Comparison of ENCODE assay signal across 9 cellular contexts in genomic region chr9:133031130-133031422, GRCh38. TPM values are rescaled to one million over a fixed set of nuclear protein-coding genes. Genes with fewer than 3 reads are reported as not detected.
DNase-seq lines count a peak whose midpoint lies in the region; ATAC-seq and TF ChIP-seq lines count a peak whose summit lies in the region.
"Had no signal": no experiment of that assay in that cellular context is flagged by ENCODE, and none has a peak within 500 bp of the region (broad histone marks: within the 10 kb centered on the region; RNA-seq: fewer than 3 reads in every experiment).

No MANE protein-coding gene starts in this region.

- peak overlapping the region; percentile 98 to 99 for H3K4me3 Mint-ChIP-seq in CD14-positive monocyte
- peak overlapping the region; percentile 97 for H3K4me3 Mint-ChIP-seq in endodermal cell

- peak overlapping the region; percentile 41; the same call in 1 of the 2 replicates for H3K27ac ChIP-seq in PC-3 (ENCODE audit: low read length)
- H3K27ac ChIP-seq in endodermal cell (ENCODE audit: low read depth, low read length), result peak overlapping the region; percentile 82

- H3K9me3 Mint-ChIP-seq in CD14-positive monocyte (peaks cover 0 to 6% (median 0%) of the 10 kb centered on the region in 7 donors), endodermal cell (peaks cover 1% of the 10 kb centered on the region)

- peaks cover under 1% of the 10 kb centered on the region; the same call in 1 of the 2 replicates for H4K20me1 ChIP-seq in PC-3 (ENCODE audit: low read length)

- H3K27me3 Mint-ChIP-seq in CD14-positive monocyte (ENCODE audit: low read depth in 3 of 3) (peaks cover 0 to 5% (median 3%) of the 10 kb centered on the region in 3 donors), endodermal cell (ENCODE audit: insufficient read depth) (peaks cover 6% of the 10 kb centered on the region)

- no peaks in the 10 kb centered on the region for H3K9me2 ChIP-seq in PC-3 (replicated peaks; ENCODE audit: low read length)

- peak overlapping the region; percentile 99 for H3K4me3 ChIP-seq in PC-3 (ENCODE audit: low read length)
- H3K4me3 ChIP-seq in endodermal cell (ENCODE audit: low read length), result peak overlapping the region; percentile 95
- H3K4me3 ChIP-seq in neuron (ENCODE audit: low read length), result peak overlapping the region; percentile 98

- H2AFZ ChIP-seq in PC-3 (ENCODE audit: low read length), result peak overlapping the region; percentile 88
- peak overlapping the region; percentile 78 for H2AFZ ChIP-seq in neuron (ENCODE audit: low read depth, low read length)

- H3K4me1 ChIP-seq in PC-3 (ENCODE audit: insufficient read depth, low read length) (peaks cover 12% of the 10 kb centered on the region), endodermal cell (ENCODE audit: control insufficient read depth, insufficient read depth, low read length) (no peaks in the 10 kb centered on the region), neuron (ENCODE audit: insufficient read depth, low read length) (peaks cover 20% of the 10 kb centered on the region)

- H3F3A ChIP-seq in PC-3 (ENCODE audit: low read length, unreplicated experiment), result no peaks in the 10 kb centered on the region

- no peaks in the 10 kb centered on the region for H3K36me3 ChIP-seq in PC-3 (ENCODE audit: low read depth, low read length)
- H3K36me3 ChIP-seq in endodermal cell (ENCODE audit: control insufficient read depth, insufficient read depth, low read length), result peaks cover 25% of the 10 kb centered on the region
- H3K36me3 ChIP-seq in neuron (ENCODE audit: insufficient read depth, low read length), result peaks cover 23% of the 10 kb centered on the region

- no peak for DNase-seq in CD14-positive monocyte (ENCODE audit: low spot score)
- DNase-seq in PC-3, result no peak
- no peak for DNase-seq in endodermal cell
- no peak for DNase-seq in NCI-H128 (lab: John Stamatoyannopoulos, UW; ENCODE audit: unreplicated experiment)
- DNase-seq in NCI-H2227 treated with DMSO at 0.1 percent for 48 hours (lab: John Stamatoyannopoulos, UW), result no peak
- DNase-seq in activated gamma-delta T cell treated with Interleukin-2 at 50 U/mL for 16 hours, result no peak

- H3K27me3 ChIP-seq in PC-3 (ENCODE audit: low read length) (no peaks in the 10 kb centered on the region), endodermal cell (ENCODE audit: control insufficient read depth, insufficient read depth, low read length, poor library complexity, severe bottlenecking) (no peaks in the 10 kb centered on the region), neuron (ENCODE audit: insufficient read depth, low read length) (no peaks in the 10 kb centered on the region)

- POLR2A ChIA-PET in PC-3 (lab: Charles Lee; ENCODE audit: unreplicated experiment), result no interaction called here

- peaks cover 62% of the 10 kb centered on the region for H3K79me2 ChIP-seq in PC-3 (ENCODE audit: low read length)

- H3K9ac ChIP-seq in PC-3 (ENCODE audit: low read length) (peak overlapping the region; percentile 96), endodermal cell (ENCODE audit: extremely low read depth, low read length, poor library complexity, severe bottlenecking) (peak overlapping the region; percentile 90)

- peak overlapping the region; percentile 85 for H3K4me2 ChIP-seq in PC-3 (ENCODE audit: low read length)

- CTCF ChIA-PET in PC-3 (lab: Charles Lee), result interaction anchor here (1.4 kb wide), 1 partner anchor 9 kb away, joined by 9 read pairs; no protein-coding TSS in a partner anchor

- ATAC-seq in PC-3 (no peak), GM19395 (IDR thresholded peaks at IDR 0.05; ENCODE audit: unreplicated experiment) (no peak)

- WGBS in endodermal cell (ENCODE audit: insufficient coverage in 1 of 2, insufficient read length in 1 of 2), 2 experiments, result 2 to 7% methylated on average over 5 to 16 of the region's 16 CpGs

- no TSS peak for BruUV-seq in PC-3 (replicated peaks; lab: Mats Ljungman, UMichigan)

- H3K36me3 Mint-ChIP-seq in CD14-positive monocyte (peaks cover 1 to 14% of the 10 kb centered on the region in 2 donors), endodermal cell (ENCODE audit: low read depth) (peaks cover 5% of the 10 kb centered on the region)

- peak overlapping the region; percentile 93 to 99 (median 97) for H3K27ac Mint-ChIP-seq in CD14-positive monocyte
- peak overlapping the region; percentile 99 for H3K27ac Mint-ChIP-seq in endodermal cell

- no peak for TF ChIP-seq CTCF in CD14-positive monocyte (IDR thresholded peaks at IDR 0.05)
- no peak for TF ChIP-seq CTCF in PC-3 (conservative IDR thresholded peaks at IDR 0.05; ENCODE audit: low read depth, low read length)
- TF ChIP-seq CTCF in endodermal cell (conservative IDR thresholded peaks at IDR 0.05), result no peak

- H3K9me3 ChIP-seq in PC-3 (ENCODE audit: low read length) (no peaks in the 10 kb centered on the region), endodermal cell (ENCODE audit: control insufficient read depth, low read length) (peaks cover 12% of the 10 kb centered on the region), neuron (ENCODE audit: low read length) (peaks cover 17% of the 10 kb centered on the region)

- intact Hi-C loops in CD14-positive monocyte (cut with micrococcal nuclease) (loop anchor here (5.0 to 10.0 kb wide), 4 partner anchors 66 to 344 kb away; partner anchors contain the start of genes STKLD1 (in 1 of the 2) and SURF4 (in 1 of the 2)), PC-3 (cut with micrococcal nuclease) (loop anchor here (2.0 kb wide), 1 partner anchor 118 kb away; no protein-coding TSS in a partner anchor)

- H3K4me1 Mint-ChIP-seq in CD14-positive monocyte, result peaks cover 44% of the 10 kb centered on the region
- peaks cover 17% of the 10 kb centered on the region for H3K4me1 Mint-ChIP-seq in endodermal cell

RNA-seq across cellular contexts. Expression of gene GTF3C5, which starts 0.3 kb away (rescaled TPM):
- polyA plus RNA-seq in CD14-positive monocyte, result 10 to 100 TPM; 21.3 to 24.4 TPM
- total RNA-seq in PC-3 (2014; rRNA removed) (78.5 and 98.3 TPM in 2 replicates), endodermal cell (10 to 100 TPM; 89.7 to 94.6 TPM)
- 83.2 TPM for polyA plus RNA-seq in endodermal cell (2013, experiment 1 of 2)
- polyA plus RNA-seq in endodermal cell (2013, experiment 2 of 2), result 78.9 TPM

RNA-seq across cellular contexts. Expression of gene CEL, which starts 30.7 kb away (rescaled TPM):
- polyA plus RNA-seq in CD14-positive monocyte, result not detected
- total RNA-seq in PC-3 (2014; rRNA removed), result 0.46 and 0.47 TPM in 2 replicates
- 1 to 10 TPM; 1.7 to 3.3 TPM for total RNA-seq in endodermal cell
- polyA plus RNA-seq in endodermal cell (2013, experiment 1 of 2), result 2.8 TPM
- 2.2 TPM for polyA plus RNA-seq in endodermal cell (2013, experiment 2 of 2)

RNA-seq across cellular contexts. Expression of gene GFI1B, which starts 52.6 kb away (rescaled TPM):
- under 1 TPM; 0.06 to 0.21 TPM for polyA plus RNA-seq in CD14-positive monocyte
- total RNA-seq in PC-3 (2014; rRNA removed) (not detected in 2 replicates), endodermal cell (under 1 TPM in 1 of 2 donors, not detected in 1; 0.44 TPM)
- not detected for polyA plus RNA-seq in endodermal cell (2013, experiment 1 of 2)
- polyA plus RNA-seq in endodermal cell (2013, experiment 2 of 2), result not detected
- total RNA-seq: renal cortical epithelial cell had no signal
